ENCODE assay signal across 8 cellular contexts in the genomic region with DNA sequence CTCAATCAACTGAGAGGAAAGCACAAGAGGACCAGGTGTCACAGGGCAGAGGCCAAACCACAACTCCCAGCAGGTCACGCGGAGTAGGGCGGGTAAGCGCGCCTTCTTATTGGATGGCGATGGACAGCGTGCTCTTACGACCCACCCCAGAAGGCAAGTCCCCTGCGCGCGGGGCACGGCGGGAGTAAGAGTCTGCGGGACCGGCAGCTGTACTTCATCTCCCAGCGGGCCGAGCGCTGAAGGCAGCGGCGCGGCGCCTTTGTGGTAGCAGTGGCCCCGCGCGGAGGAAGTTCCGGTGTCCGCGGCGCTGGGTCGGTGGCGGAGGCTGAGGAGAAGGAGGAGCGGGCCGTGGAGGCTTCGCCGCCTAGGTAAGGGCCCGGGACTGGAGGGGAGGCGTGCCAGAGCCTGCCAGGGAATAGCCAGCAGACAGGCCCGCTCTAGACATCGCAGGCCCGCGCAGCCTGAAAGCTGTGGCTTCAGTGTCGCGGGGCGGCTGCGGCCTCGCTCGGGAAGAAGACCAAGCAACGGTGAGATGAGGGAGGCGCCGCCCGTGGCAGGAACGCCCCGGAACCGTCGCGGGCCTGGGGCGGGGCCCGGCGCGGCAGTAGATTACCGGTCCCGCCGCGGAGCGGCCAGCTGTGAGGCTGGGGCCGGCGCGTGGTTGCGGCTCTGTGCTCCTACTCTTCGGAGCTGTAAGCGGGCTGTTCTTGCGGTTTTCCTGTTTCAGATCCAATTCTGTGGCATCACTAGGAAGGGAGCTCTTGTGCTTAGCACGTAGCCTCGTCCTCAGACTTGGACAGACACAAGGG. TPM values are rescaled to one million over a fixed set of nuclear protein-coding genes. Genes with fewer than 3 reads are reported as not detected.
DNase-seq lines count a peak whose midpoint lies in the region; ATAC-seq, FAIRE-seq and TF ChIP-seq lines count a peak whose summit lies in the region.

A gene with protein sequence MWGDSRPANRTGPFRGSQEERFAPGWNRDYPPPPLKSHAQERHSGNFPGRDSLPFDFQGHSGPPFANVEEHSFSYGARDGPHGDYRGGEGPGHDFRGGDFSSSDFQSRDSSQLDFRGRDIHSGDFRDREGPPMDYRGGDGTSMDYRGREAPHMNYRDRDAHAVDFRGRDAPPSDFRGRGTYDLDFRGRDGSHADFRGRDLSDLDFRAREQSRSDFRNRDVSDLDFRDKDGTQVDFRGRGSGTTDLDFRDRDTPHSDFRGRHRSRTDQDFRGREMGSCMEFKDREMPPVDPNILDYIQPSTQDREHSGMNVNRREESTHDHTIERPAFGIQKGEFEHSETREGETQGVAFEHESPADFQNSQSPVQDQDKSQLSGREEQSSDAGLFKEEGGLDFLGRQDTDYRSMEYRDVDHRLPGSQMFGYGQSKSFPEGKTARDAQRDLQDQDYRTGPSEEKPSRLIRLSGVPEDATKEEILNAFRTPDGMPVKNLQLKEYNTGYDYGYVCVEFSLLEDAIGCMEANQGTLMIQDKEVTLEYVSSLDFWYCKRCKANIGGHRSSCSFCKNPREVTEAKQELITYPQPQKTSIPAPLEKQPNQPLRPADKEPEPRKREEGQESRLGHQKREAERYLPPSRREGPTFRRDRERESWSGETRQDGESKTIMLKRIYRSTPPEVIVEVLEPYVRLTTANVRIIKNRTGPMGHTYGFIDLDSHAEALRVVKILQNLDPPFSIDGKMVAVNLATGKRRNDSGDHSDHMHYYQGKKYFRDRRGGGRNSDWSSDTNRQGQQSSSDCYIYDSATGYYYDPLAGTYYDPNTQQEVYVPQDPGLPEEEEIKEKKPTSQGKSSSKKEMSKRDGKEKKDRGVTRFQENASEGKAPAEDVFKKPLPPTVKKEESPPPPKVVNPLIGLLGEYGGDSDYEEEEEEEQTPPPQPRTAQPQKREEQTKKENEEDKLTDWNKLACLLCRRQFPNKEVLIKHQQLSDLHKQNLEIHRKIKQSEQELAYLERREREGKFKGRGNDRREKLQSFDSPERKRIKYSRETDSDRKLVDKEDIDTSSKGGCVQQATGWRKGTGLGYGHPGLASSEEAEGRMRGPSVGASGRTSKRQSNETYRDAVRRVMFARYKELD (plus strand): TSS at position 293 of the 809 bp plus-strand sequence. CDS start 22,492 bp downstream, outside the sequence.

- no peaks in the 10 kb centered on the region for H3K9me3 ChIP-seq in right atrium auricular region
- no peaks in the 10 kb centered on the region for H3K9me3 ChIP-seq in psoas muscle

- no peaks in the 10 kb centered on the region for H3K36me3 ChIP-seq in right atrium auricular region
- H3K36me3 ChIP-seq in psoas muscle (ENCODE audit: insufficient read depth in 1 of 2, low read depth in 1 of 2): no peaks in the 10 kb centered on the region

- 0 to 1% (median 0%) methylated on average over 70 to 74 of the region's 74 CpGs for WGBS in psoas muscle, 3 donors

- FAIRE-seq in urothelium cell line (lab: Jason Lieb, UNC): peak; percentile 85

- H3K27me3 ChIP-seq in right atrium auricular region: no peaks in the 10 kb centered on the region
- no peaks in the 10 kb centered on the region for H3K27me3 ChIP-seq in psoas muscle (ENCODE audit: insufficient read depth in 3 of 3, low read length in 2 of 3)

- peak within 1 kb of the TSS; percentile 94 to 97 for H3K27ac ChIP-seq in right atrium auricular region
- H3K27ac ChIP-seq in psoas muscle: peak within 1 kb of the TSS; percentile 94

- no peak for TF ChIP-seq CTCF in right atrium auricular region (IDR thresholded peaks at IDR 0.05)
- TF ChIP-seq CTCF in psoas muscle (IDR thresholded peaks at IDR 0.05): no peak

- DNase-seq in NCI-H187 treated with DMSO at 0.1 percent for 48 hours (lab: John Stamatoyannopoulos, UW) (peak; percentile 67), anterior cingulate cortex (lab: John Stamatoyannopoulos, UW) (peak; percentile 80 to 99 (median 98)), right atrium auricular region (ENCODE audit: low spot score) (peak; percentile 99), psoas muscle (peak; percentile 99), urothelium cell line (ENCODE audit: low spot score) (peak; percentile 99)

- intact Hi-C loops in T-helper 2 cell treated with Interferon-gamma antibody and Interleukin-4, amounts not matched to agents 100 ng/mL and 5 ng/mL, for 36 hours (cut with micrococcal nuclease): loop anchor here (1.0 to 10.0 kb wide), 7 partner anchors 11 to 469 kb away; partner anchors contain the start of genes DAG1, GNAI2, IP6K1 and MON1A
- intact Hi-C loops in psoas muscle (cut with DNase I): no loop called here

- peak; percentile 70 for ATAC-seq in GM18499 (IDR thresholded peaks at IDR 0.05; ENCODE audit: insufficient read depth, unreplicated experiment)
- peak; percentile 85 for ATAC-seq in HG02943 (IDR thresholded peaks at IDR 0.05; ENCODE audit: low read depth, unreplicated experiment)
- ATAC-seq in psoas muscle: peak; percentile 97 to 98 (median 98)

- H3K4me3 ChIP-seq in right atrium auricular region: peak within 1 kb of the TSS; percentile 81 to 84
- peak within 1 kb of the TSS; percentile 84 for H3K4me3 ChIP-seq in psoas muscle

- peaks cover 0 to 19% of the 10 kb centered on the region in 2 donors for H3K4me1 ChIP-seq in right atrium auricular region
- H3K4me1 ChIP-seq in psoas muscle: peaks cover 13% of the 10 kb centered on the region

RNA-seq across cellular contexts. Expression of the gene that starts here (rescaled TPM):
- 106 and 109 TPM in 2 replicates for total RNA-seq in T-helper 2 cell treated with Interferon-gamma antibody and Interleukin-4, amounts not matched to agents 100 ng/mL and 5 ng/mL, for 36 hours
- 10 to 100 TPM; 34.6 to 38.0 TPM for total RNA-seq in right atrium auricular region
- 10 to 100 TPM; 21.6 to 41.0 (median 28.0) TPM for total RNA-seq in psoas muscle
- polyA plus RNA-seq in psoas muscle: 10 to 100 TPM; 28.3 to 42.8 (median 31.1) TPM

Comparison
In these comparisons a context has a peak if more than half of its experiments do, and no peak if none do; other contexts are left out.
1. Peak in every context shown above with its lines: DNase-seq, ATAC-seq, H3K4me3 ChIP-seq and H3K27ac ChIP-seq.